Comparison of ENCODE assay signal across 10 cellular contexts in the genomic region with DNA sequence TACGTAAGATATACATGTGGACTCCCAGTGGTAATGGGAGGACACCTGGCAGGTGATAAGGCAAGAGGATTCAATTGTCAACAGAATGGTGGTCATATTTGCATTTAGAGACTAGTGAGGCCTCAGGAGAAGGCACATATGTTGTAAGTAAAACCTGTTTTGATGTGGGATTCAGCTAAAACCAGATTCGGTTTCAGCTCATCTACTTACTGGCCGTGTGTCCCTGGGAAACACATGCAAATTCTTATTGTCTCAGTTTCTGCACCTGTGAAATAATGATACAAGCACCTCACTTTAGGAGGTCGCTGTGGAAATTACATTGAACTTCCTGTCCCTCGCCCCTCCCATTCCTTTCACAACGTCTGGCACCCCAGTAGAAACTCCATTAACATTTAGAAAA.
A peak's percentile ranks its signal among the peaks of the same experiment; 100 is the strongest.
DNase-seq lines count a peak whose midpoint lies in the region; ATAC-seq and TF ChIP-seq lines count a peak whose summit lies in the region.
"Had no signal": no experiment of that assay in that cellular context is flagged by ENCODE, and none has a peak within 500 bp of the region (broad histone marks: within the 10 kb centered on the region; RNA-seq: fewer than 3 reads in every experiment).

No MANE protein-coding gene starts in this region.

- no TSS peak for BruUV-seq in mammary epithelial cell (replicated peaks; lab: Mats Ljungman, UMichigan)

- H3K27ac ChIP-seq in naive thymus-derived CD4-positive, alpha-beta T cell (ENCODE audit: low read depth, low read length), result no peak overlapping the region
- no peak overlapping the region for H3K27ac ChIP-seq in mammary epithelial cell (ENCODE audit: insufficient read depth, low read depth, low read length)

- intact Hi-C loops in naive thymus-derived CD4-positive, alpha-beta T cell (cut with micrococcal nuclease), result no loop called here
- intact Hi-C loops in mammary epithelial cell (cut with micrococcal nuclease), result no loop called here

- ATAC-seq in GM21360 (IDR thresholded peaks at IDR 0.05; ENCODE audit: unreplicated experiment) (peak; percentile 91), HG02938 (IDR thresholded peaks at IDR 0.05; ENCODE audit: unreplicated experiment) (peak; percentile 83), HG03575 (IDR thresholded peaks at IDR 0.05; ENCODE audit: extremely low read depth, insufficient number of reproducible peaks, low FRiP score, unreplicated experiment) (peak; percentile 66)
- no peak for ATAC-seq in naive thymus-derived CD4-positive, alpha-beta T cell

- H3K36me3 Mint-ChIP-seq in naive thymus-derived CD4-positive, alpha-beta T cell, result peaks cover 0 to 3% (median 0%) of the 10 kb centered on the region in 5 donors

- H3K27ac Mint-ChIP-seq in naive thymus-derived CD4-positive, alpha-beta T cell, result no peak overlapping the region

- CTCF ChIA-PET in naive thymus-derived CD4-positive, alpha-beta T cell (lab: Charles Lee), result no interaction called here
- CTCF ChIA-PET in mammary epithelial cell (lab: Charles Lee; ENCODE audit: low non-redundant PET), result no interaction called here

- no peak overlapping the region for H2AFZ ChIP-seq in mammary epithelial cell (ENCODE audit: low read depth, low read length)

- TF ChIP-seq CTCF in GM12865 (IDR thresholded peaks at IDR 0.05; ENCODE audit: insufficient read depth, low read depth, low read length, missing control alignments) (no peak), mammary epithelial cell (conservative IDR thresholded peaks at IDR 0.05 in 1 of 2, IDR thresholded peaks at IDR 0.05 in 1 of 2; ENCODE audit: extremely low read depth in 1 of 2, insufficient read depth in 1 of 2, low read depth in 1 of 2, low read length in 2 of 2) (no peak)

- H3K4me3 Mint-ChIP-seq in naive thymus-derived CD4-positive, alpha-beta T cell, result no peak overlapping the region

- no peaks in the 10 kb centered on the region for H3K27me3 ChIP-seq in naive thymus-derived CD4-positive, alpha-beta T cell (ENCODE audit: control insufficient read depth in 2 of 2, insufficient read depth in 2 of 2, low read length in 2 of 2)
- H3K27me3 ChIP-seq in mammary epithelial cell (ENCODE audit: insufficient read depth, low read length), result no peaks in the 10 kb centered on the region

- no peaks in the 10 kb centered on the region for H3K4me1 Mint-ChIP-seq in naive thymus-derived CD4-positive, alpha-beta T cell

- H3K36me3 ChIP-seq in naive thymus-derived CD4-positive, alpha-beta T cell (ENCODE audit: control insufficient read depth in 2 of 3, insufficient read depth in 3 of 3, low read length in 3 of 3), result no peaks in the 10 kb centered on the region
- H3K36me3 ChIP-seq in mammary epithelial cell (ENCODE audit: insufficient read depth, low read length), result no peaks in the 10 kb centered on the region

- H3K9me3 Mint-ChIP-seq in naive thymus-derived CD4-positive, alpha-beta T cell, result peaks cover 2 to 17% (median 6%) of the 10 kb centered on the region in 11 donors

- no peaks in the 10 kb centered on the region for H3K4me1 ChIP-seq in naive thymus-derived CD4-positive, alpha-beta T cell (ENCODE audit: control insufficient read depth in 2 of 2, insufficient read depth in 2 of 2, low read length in 2 of 2)
- no peaks in the 10 kb centered on the region for H3K4me1 ChIP-seq in mammary epithelial cell (ENCODE audit: insufficient read depth, low read length)

- no peaks in the 10 kb centered on the region for H4K20me1 ChIP-seq in mammary epithelial cell (ENCODE audit: insufficient read depth, low read length)

- POLR2A ChIA-PET in naive thymus-derived CD4-positive, alpha-beta T cell (lab: Charles Lee), result no interaction called here

- H3K9me3 ChIP-seq in naive thymus-derived CD4-positive, alpha-beta T cell (ENCODE audit: control insufficient read depth in 2 of 3, low read length in 3 of 3), result no peaks in the 10 kb centered on the region
- no peaks in the 10 kb centered on the region for H3K9me3 ChIP-seq in mammary epithelial cell (replicated peaks; ENCODE audit: insufficient read depth, low read length)

- 88% methylated on average over 6 of the region's 6 CpGs for WGBS in mammary epithelial cell (ENCODE audit: low coverage, missing lambda C conversion rate)

- peak; percentile 84 for DNase-seq in GM12865 (ENCODE audit: low read depth)
- no peak for DNase-seq in naive thymus-derived CD4-positive, alpha-beta T cell
- no peak for DNase-seq in activated CD8-positive, alpha-beta memory T cell treated with anti-CD3 and anti-CD28 coated beads, Interleukin-2, amount 50 U/mL, for 48 hours
- DNase-seq in mammary epithelial cell, result no peak
- DNase-seq in epidermal melanocyte (ENCODE audit: insufficient read length, low spot score), result no peak
- DNase-seq: activated CD4-positive, alpha-beta T cell treated with anti-CD3 and anti-CD28 coated beads for 1 hour; NCI-H2029 treated with DMSO at 0.1 percent for 48 hours had no signal

- no peak overlapping the region for H3K9ac ChIP-seq in mammary epithelial cell (ENCODE audit: insufficient read depth, low read length)

- in situ Hi-C loops in mammary epithelial cell (cut with MboI; ENCODE audit: low sequenced_read_pairs in 2 of 2), result no loop called here

- no peaks in the 10 kb centered on the region for H3K27me3 Mint-ChIP-seq in naive thymus-derived CD4-positive, alpha-beta T cell

- no peak overlapping the region for H3K4me2 ChIP-seq in mammary epithelial cell (ENCODE audit: insufficient read depth, low read depth, low read length)

- H3K4me3 ChIP-seq in GM12865 (ENCODE audit: low read depth, low read length) (no peak overlapping the region), mammary epithelial cell (replicated peaks in 1 of 3; ENCODE audit: insufficient read depth in 1 of 3, low read depth in 2 of 3, low read length in 3 of 3) (no peak overlapping the region)
- H3K4me3 ChIP-seq in naive thymus-derived CD4-positive, alpha-beta T cell (ENCODE audit: low read length), result no peak overlapping the region

- dilution Hi-C loops in mammary epithelial cell (cut with HindIII; ENCODE audit: low sequenced_read_pairs), result no loop called here

- H3K79me2 ChIP-seq in mammary epithelial cell (ENCODE audit: insufficient read depth, low read length), result no peaks in the 10 kb centered on the region
